Comparison of ENCODE assay signal across 14 cellular contexts in the genomic region with DNA sequence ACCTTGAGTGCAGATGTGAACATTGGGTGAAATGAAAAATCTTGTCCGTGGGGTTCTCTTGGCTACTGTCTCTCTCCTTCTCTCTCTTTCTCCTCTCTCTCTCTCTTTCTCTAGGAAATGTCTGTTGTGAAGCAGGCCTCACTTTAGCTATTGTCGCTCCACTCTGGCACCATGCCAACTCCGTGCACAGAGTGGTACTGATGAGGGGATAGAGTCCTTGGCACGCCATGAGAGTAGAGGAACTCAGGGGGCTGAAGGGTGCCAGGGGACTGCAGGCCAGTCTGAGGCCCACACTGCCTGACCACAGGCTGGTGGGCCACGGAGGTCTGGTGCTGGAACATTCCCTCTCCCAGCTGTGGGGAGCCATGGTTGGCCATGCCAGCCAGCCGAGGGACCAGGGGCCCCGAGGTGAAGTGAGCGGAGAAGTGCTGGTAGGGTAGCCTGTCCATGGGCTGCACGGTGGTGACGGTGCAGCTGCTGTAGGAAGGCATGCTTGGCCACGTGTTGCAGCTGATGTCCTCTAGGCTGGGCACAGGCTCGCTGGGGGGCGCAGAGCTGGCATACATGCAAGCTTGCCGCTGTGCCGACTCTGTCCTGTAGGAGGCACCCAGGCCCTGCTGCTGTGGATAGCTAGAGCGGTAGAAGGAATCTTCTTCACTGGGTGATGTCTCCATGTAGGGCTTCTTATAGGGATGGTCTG. TPM values are rescaled to one million over a fixed set of nuclear protein-coding genes. Genes with fewer than 3 reads are reported as not detected.
A peak's percentile ranks its signal among the peaks of the same experiment; 100 is the strongest.
DNase-seq lines count a peak whose midpoint lies in the region; ATAC-seq and TF ChIP-seq lines count a peak whose summit lies in the region.
"Had no signal": no experiment of that assay in that cellular context is flagged by ENCODE, and none has a peak within 500 bp of the region (broad histone marks: within the 10 kb centered on the region; RNA-seq: fewer than 3 reads in every experiment).

No MANE protein-coding gene starts in this region.

- H3K9me2 ChIP-seq in GM23338 (ENCODE audit: insufficient read depth): no peaks in the 10 kb centered on the region; the same call in 1 of the 2 replicates
- no peaks in the 10 kb centered on the region for H3K9me2 ChIP-seq in PC-9 (ENCODE audit: insufficient read depth)

- H3K36me3 ChIP-seq in GM23338 (ENCODE audit: insufficient read depth) (no peaks in the 10 kb centered on the region), iPS DF 6.9 (ENCODE audit: control insufficient read depth, insufficient read depth, low read length) (no peaks in the 10 kb centered on the region), PC-9 (ENCODE audit: low read depth) (no peaks in the 10 kb centered on the region), ascending aorta (no peaks in the 10 kb centered on the region)

- BruUV-seq in PC-9 (replicated peaks; lab: Mats Ljungman, UMichigan): no TSS peak

- TF ChIP-seq CTCF in GM23338 (conservative IDR thresholded peaks at IDR 0.05; ENCODE audit: low read depth in 2 of 2) (peak; percentile 71 to 88), PC-9 (conservative IDR thresholded peaks at IDR 0.05) (no peak), ascending aorta (IDR thresholded peaks at IDR 0.05) (no peak)

- H3K4me1 ChIP-seq in GM23338 (ENCODE audit: insufficient read depth): no peaks in the 10 kb centered on the region
- H3K4me1 ChIP-seq in iPS DF 6.9 (ENCODE audit: control insufficient read depth, insufficient read depth, low read length): no peaks in the 10 kb centered on the region
- H3K4me1 ChIP-seq in PC-9 (replicated peaks; ENCODE audit: insufficient read depth): no peaks in the 10 kb centered on the region
- H3K4me1 ChIP-seq in ascending aorta: no peaks in the 10 kb centered on the region

- H3K27ac Mint-ChIP-seq in GM23338: no peak overlapping the region

- peak; percentile 99 for ATAC-seq in GM23338
- peak; percentile 51 for ATAC-seq in SK-N-SH treated with all-trans-retinoic acid at 6 μM for 48 hours
- ATAC-seq in HG02678 (IDR thresholded peaks at IDR 0.05; ENCODE audit: unreplicated experiment): no peak

- DNase-seq in Ammon's horn (ENCODE audit: low spot score): peak; percentile 7
- peak; percentile 82 for DNase-seq in GM23338 (ENCODE audit: low spot score)
- DNase-seq in iPS DF 6.9 (ENCODE audit: low read depth, low spot score): peak; percentile 20
- no peak for DNase-seq in PC-9
- no peak for DNase-seq in ascending aorta (ENCODE audit: low spot score in 2 of 2)
- DNase-seq in midbrain (lab: John Stamatoyannopoulos, UW): no peak
- DNase-seq: activated CD8-positive, alpha-beta memory T cell treated with anti-CD3 and anti-CD28 coated beads, Interleukin-2, amount 50 U/mL, for 48 hours; NCI-H526 treated with DMSO at 0.1 percent for 48 hours; stimulated activated naive CD4-positive, alpha-beta T cell treated with Interleukin-2 at 50 U/mL for 16 hours had no signal

- H3K4me3 Mint-ChIP-seq in GM23338: no peak overlapping the region

- H4K20me1 ChIP-seq in GM23338 (replicated peaks; ENCODE audit: insufficient read depth) (no peaks in the 10 kb centered on the region), PC-9 (ENCODE audit: insufficient read depth) (no peaks in the 10 kb centered on the region)

- H3K4me2 ChIP-seq in GM23338 (no peak overlapping the region), PC-9 (no peak overlapping the region)

- H2AFZ ChIP-seq in GM23338 (no peak overlapping the region), PC-9 (no peak overlapping the region)

- H3K4me3 ChIP-seq in GM23338 (no peak overlapping the region), iPS DF 6.9 (ENCODE audit: low read length) (no peak overlapping the region), PC-9 (no peak overlapping the region), ascending aorta (no peak overlapping the region)

- no CpG with 5 or more reads among the region's 16 CpGs for WGBS in iPS DF 6.9 (ENCODE audit: insufficient coverage, insufficient read length)

- H3K9me3 ChIP-seq in iPS DF 6.9 (ENCODE audit: control insufficient read depth, insufficient read depth, low read length) (no peaks in the 10 kb centered on the region), PC-9 (ENCODE audit: insufficient read depth, low read depth) (no peaks in the 10 kb centered on the region), ascending aorta (no peaks in the 10 kb centered on the region)

- H3F3A ChIP-seq in GM23338 (replicated peaks; ENCODE audit: low read depth) (no peaks in the 10 kb centered on the region), PC-9 (ENCODE audit: insufficient read depth, low read depth) (no peaks in the 10 kb centered on the region)

- H3K27me3 ChIP-seq in GM23338 (ENCODE audit: insufficient read depth): no peaks in the 10 kb centered on the region
- no peaks in the 10 kb centered on the region for H3K27me3 ChIP-seq in iPS DF 6.9 (ENCODE audit: control insufficient read depth, insufficient read depth, low read length)
- H3K27me3 ChIP-seq in PC-9 (ENCODE audit: insufficient read depth, low read depth): 0 out of 2 replicates have a peak, but pooled peaks cover 9% of the 10 kb centered on the region
- H3K27me3 ChIP-seq in ascending aorta: no peaks in the 10 kb centered on the region

- H3K9me3 Mint-ChIP-seq in GM23338: no peaks in the 10 kb centered on the region

- intact Hi-C loops in PC-9 (cut with micrococcal nuclease; ENCODE audit: unreplicated experiment): no loop called here
- intact Hi-C loops in ascending aorta (cut with DNase I): no loop called here

- peaks cover under 1% of the 10 kb centered on the region for H3K27me3 Mint-ChIP-seq in GM23338 (ENCODE audit: insufficient read depth, low read depth, poor library complexity)

- H3K27ac ChIP-seq in GM23338 (ENCODE audit: low read depth): no peak overlapping the region
- H3K27ac ChIP-seq in iPS DF 6.9 (ENCODE audit: low read length): no peak overlapping the region
- no peak overlapping the region for H3K27ac ChIP-seq in PC-9
- H3K27ac ChIP-seq in ascending aorta: no peak overlapping the region
- H3K27ac ChIP-seq: epithelial cell of prostate had no signal

- H3K36me3 Mint-ChIP-seq in GM23338 (ENCODE audit: low read depth): no peaks in the 10 kb centered on the region

- POLR2A ChIA-PET in PC-9 (lab: Charles Lee; ENCODE audit: unreplicated experiment): no interaction called here

- CTCF ChIA-PET in PC-9 (lab: Charles Lee): no interaction called here

- peaks cover 7% of the 10 kb centered on the region; the same call in 2 of the 3 replicates for H3K4me1 Mint-ChIP-seq in GM23338

- H3K79me2 ChIP-seq in GM23338 (replicated peaks; ENCODE audit: insufficient read depth) (no peaks in the 10 kb centered on the region), PC-9 (ENCODE audit: low read depth) (no peaks in the 10 kb centered on the region)

TF ChIP-seq in GM23338, 12 proteins besides CTCF, POLR2A, EP300 and RAD21 (continues in another document):
- no peak for TF ChIP-seq ZNF114 (CRISPR knock-in tag; IDR thresholded peaks at IDR 0.05)

TF ChIP-seq in SK-N-SH treated with all-trans-retinoic acid at 6 μM for 48 hours, 23 proteins besides CTCF, POLR2A, EP300 and RAD21 (continues in another document):
- TF ChIP-seq ZNF8 (CRISPR knock-in tag; IDR thresholded peaks at IDR 0.05) (no peak), TOX (CRISPR knock-in tag; IDR thresholded peaks at IDR 0.05; ENCODE audit: borderline replicate concordance) (no peak)
- TF ChIP-seq, protein P1, sequence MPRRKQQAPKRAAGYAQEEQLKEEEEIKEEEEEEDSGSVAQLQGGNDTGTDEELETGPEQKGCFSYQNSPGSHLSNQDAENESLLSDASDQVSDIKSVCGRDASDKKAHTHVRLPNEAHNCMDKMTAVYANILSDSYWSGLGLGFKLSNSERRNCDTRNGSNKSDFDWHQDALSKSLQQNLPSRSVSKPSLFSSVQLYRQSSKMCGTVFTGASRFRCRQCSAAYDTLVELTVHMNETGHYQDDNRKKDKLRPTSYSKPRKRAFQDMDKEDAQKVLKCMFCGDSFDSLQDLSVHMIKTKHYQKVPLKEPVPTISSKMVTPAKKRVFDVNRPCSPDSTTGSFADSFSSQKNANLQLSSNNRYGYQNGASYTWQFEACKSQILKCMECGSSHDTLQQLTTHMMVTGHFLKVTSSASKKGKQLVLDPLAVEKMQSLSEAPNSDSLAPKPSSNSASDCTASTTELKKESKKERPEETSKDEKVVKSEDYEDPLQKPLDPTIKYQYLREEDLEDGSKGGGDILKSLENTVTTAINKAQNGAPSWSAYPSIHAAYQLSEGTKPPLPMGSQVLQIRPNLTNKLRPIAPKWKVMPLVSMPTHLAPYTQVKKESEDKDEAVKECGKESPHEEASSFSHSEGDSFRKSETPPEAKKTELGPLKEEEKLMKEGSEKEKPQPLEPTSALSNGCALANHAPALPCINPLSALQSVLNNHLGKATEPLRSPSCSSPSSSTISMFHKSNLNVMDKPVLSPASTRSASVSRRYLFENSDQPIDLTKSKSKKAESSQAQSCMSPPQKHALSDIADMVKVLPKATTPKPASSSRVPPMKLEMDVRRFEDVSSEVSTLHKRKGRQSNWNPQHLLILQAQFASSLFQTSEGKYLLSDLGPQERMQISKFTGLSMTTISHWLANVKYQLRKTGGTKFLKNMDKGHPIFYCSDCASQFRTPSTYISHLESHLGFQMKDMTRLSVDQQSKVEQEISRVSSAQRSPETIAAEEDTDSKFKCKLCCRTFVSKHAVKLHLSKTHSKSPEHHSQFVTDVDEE (CRISPR knock-in tag; IDR thresholded peaks at IDR 0.05): no peak
- TF ChIP-seq, protein P2, sequence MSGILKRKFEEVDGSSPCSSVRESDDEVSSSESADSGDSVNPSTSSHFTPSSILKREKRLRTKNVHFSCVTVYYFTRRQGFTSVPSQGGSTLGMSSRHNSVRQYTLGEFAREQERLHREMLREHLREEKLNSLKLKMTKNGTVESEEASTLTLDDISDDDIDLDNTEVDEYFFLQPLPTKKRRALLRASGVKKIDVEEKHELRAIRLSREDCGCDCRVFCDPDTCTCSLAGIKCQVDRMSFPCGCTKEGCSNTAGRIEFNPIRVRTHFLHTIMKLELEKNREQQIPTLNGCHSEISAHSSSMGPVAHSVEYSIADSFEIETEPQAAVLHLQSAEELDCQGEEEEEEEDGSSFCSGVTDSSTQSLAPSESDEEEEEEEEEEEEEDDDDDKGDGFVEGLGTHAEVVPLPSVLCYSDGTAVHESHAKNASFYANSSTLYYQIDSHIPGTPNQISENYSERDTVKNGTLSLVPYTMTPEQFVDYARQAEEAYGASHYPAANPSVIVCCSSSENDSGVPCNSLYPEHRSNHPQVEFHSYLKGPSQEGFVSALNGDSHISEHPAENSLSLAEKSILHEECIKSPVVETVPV (CRISPR knock-in tag; IDR thresholded peaks at IDR 0.05): no peak

RNA-seq across cellular contexts. Expression of gene TBX5, which starts 50.4 kb away (rescaled TPM):
- 0.21 TPM in 1 of 2 replicates, not detected in the other for total RNA-seq in GM23338 (2014; rRNA removed; shearing (Covaris generic))
- polyA plus RNA-seq in GM23338 (2016; fragmentation: Nextera tagmentation; extraction: Ambion mirVana): not detected in 2 replicates
- total RNA-seq in PC-9 (2021): not detected in 2 replicates
- total RNA-seq in ascending aorta: not detected
- total RNA-seq: T-helper 2 cell treated with Interferon-gamma antibody and Interleukin-4, amounts not matched to agents 100 ng/mL and 5 ng/mL, for 36 hours had no signal
- polyA plus RNA-seq: keratinocyte had no signal

Comparison
In these comparisons a context has a peak if more than half of its experiments do, and no peak if none do; other contexts are left out.
1. DNase-seq: peak in Ammon's horn (single experiment), GM23338 (single experiment) and iPS DF 6.9 (single experiment); none in PC-9 (0 of 2), ascending aorta (0 of 2) and midbrain (single experiment).
2. CTCF ChIP-seq: peak in GM23338 (2 of 2); none in PC-9 (single experiment) and ascending aorta (0 of 3).